In genomic region chr4:182776376-182777058, GRCh38 we compare ENCODE assay signal across 14 cellular contexts.
DNase-seq lines count a peak whose midpoint lies in the region; ATAC-seq and TF ChIP-seq lines count a peak whose summit lies in the region.
"Had no signal": no experiment of that assay in that cellular context is flagged by ENCODE, and none has a peak within 500 bp of the region (broad histone marks: within the 10 kb centered on the region; RNA-seq: fewer than 3 reads in every experiment).

No MANE protein-coding gene starts in this region.

- no peaks in the 10 kb centered on the region for H3K9me3 ChIP-seq in IMR-90 (ENCODE audit: control insufficient read depth, insufficient read depth, low read length)
- H3K9me3 ChIP-seq in fibroblast of lung (ENCODE audit: control insufficient read depth, insufficient read depth, low read depth, low read length): no peaks in the 10 kb centered on the region

- H3K56ac ChIP-seq in IMR-90 (ENCODE audit: extremely low read depth, insufficient read depth, low read length): no peak overlapping the region

- no peaks in the 10 kb centered on the region; the same call in 1 of the 2 replicates for H3K9me1 ChIP-seq in IMR-90 (ENCODE audit: insufficient read depth, low read length)

- WGBS in IMR-90 (ENCODE audit: extremely low coverage in 2 of 2, insufficient read length in 1 of 2), 2 experiments: no CpG with 5 or more reads among the region's 5 CpGs

- H3K79me1 ChIP-seq in IMR-90 (ENCODE audit: low read depth in 1 of 2, low read length in 2 of 2): no peaks in the 10 kb centered on the region

- CTCF ChIA-PET in IMR-90 (lab: Yijun Ruan, JAX): no interaction called here

- no peak overlapping the region for H3K18ac ChIP-seq in IMR-90 (ENCODE audit: low read depth, low read length)

- H2BK20ac ChIP-seq in IMR-90 (ENCODE audit: low read depth, low read length): no peak overlapping the region

- H2AFZ ChIP-seq in IMR-90 (replicated peaks; ENCODE audit: low read length, poor library complexity) (no peak overlapping the region), fibroblast of lung (ENCODE audit: low read length) (no peak overlapping the region)
- H2AFZ ChIP-seq: PC-9 had no signal

- intact Hi-C loops in IMR-90 (cut with micrococcal nuclease) (no loop called here), posterior vena cava (cut with DNase I) (no loop called here)

- no peak overlapping the region for H2AK5ac ChIP-seq in IMR-90 (ENCODE audit: low read depth, low read length)

- no peak overlapping the region for H3K4ac ChIP-seq in IMR-90 (ENCODE audit: low read depth, low read length)

- H3K4me1 ChIP-seq in IMR-90 (ENCODE audit: control insufficient read depth, insufficient read depth, low read length): no peaks in the 10 kb centered on the region
- H3K4me1 ChIP-seq in fibroblast of lung (ENCODE audit: control insufficient read depth, extremely low read depth, insufficient read depth, low read length): no peaks in the 10 kb centered on the region

- no peaks in the 10 kb centered on the region for H3K79me2 ChIP-seq in fibroblast of lung (ENCODE audit: control insufficient read depth, insufficient read depth, low read length)

- dilution Hi-C loops in IMR-90 (cut with HindIII; ENCODE audit: low sequenced_read_pairs, unreplicated experiment): no loop called here

- TF ChIP-seq CTCF in IMR-90 (conservative IDR thresholded peaks at IDR 0.05; ENCODE audit: low read depth, low read length): no peak
- TF ChIP-seq CTCF in fibroblast of lung (conservative IDR thresholded peaks at IDR 0.05 in 1 of 2, IDR thresholded peaks at IDR 0.05 in 1 of 2; ENCODE audit: low read depth in 1 of 2, low read length in 2 of 2): no peak

- 0 out of 2 replicates have a peak, but pooled peaks have one; percentile 37 for ATAC-seq in IMR-90 (ENCODE audit: low read depth)
- ATAC-seq: HCT116 had no signal

- no peak overlapping the region for H3K23ac ChIP-seq in IMR-90 (ENCODE audit: low read depth, low read length)

- BruUV-seq in IMR-90 (replicated peaks; lab: Mats Ljungman, UMichigan): no TSS peak

- H2BK15ac ChIP-seq in IMR-90 (ENCODE audit: low read depth, low read length): no peak overlapping the region

- TF ChIP-seq RAD21 in IMR-90 (IDR thresholded peaks at IDR 0.05; ENCODE audit: low read length): no peak

- H4K91ac ChIP-seq in IMR-90 (ENCODE audit: insufficient read depth, low read depth, low read length): no peak overlapping the region

- no peak overlapping the region for H2BK5ac ChIP-seq in IMR-90 (ENCODE audit: low read depth, low read length, poor library complexity, severe bottlenecking)

- no peak overlapping the region for H3K14ac ChIP-seq in IMR-90 (replicated peaks; ENCODE audit: low read depth, low read length)

- POLR2A ChIA-PET in IMR-90 (lab: Charles Lee; ENCODE audit: unreplicated experiment): interaction anchor here (0.5 kb wide), 1 partner anchor 64 kb away, joined by 3 read pairs; no protein-coding TSS in a partner anchor

- no peak overlapping the region for H2AK9ac ChIP-seq in IMR-90 (replicated peaks; ENCODE audit: low read depth, low read length, poor library complexity)

- no peak overlapping the region for H2BK120ac ChIP-seq in IMR-90 (ENCODE audit: low read depth, low read length)

- H3K27me3 ChIP-seq in IMR-90 (ENCODE audit: control insufficient read depth, insufficient read depth, low read length) (no peaks in the 10 kb centered on the region), fibroblast of lung (ENCODE audit: control insufficient read depth, insufficient read depth, low read length) (no peaks in the 10 kb centered on the region)

- H3K9ac ChIP-seq in IMR-90 (ENCODE audit: low read depth, low read length) (no peak overlapping the region), fibroblast of lung (ENCODE audit: insufficient read depth, low read length) (no peak overlapping the region)

- H4K5ac ChIP-seq in IMR-90 (ENCODE audit: low read depth, low read length): no peak overlapping the region

- no peak for TF ChIP-seq POLR2A in IMR-90 (IDR thresholded peaks at IDR 0.05; ENCODE audit: low read depth, low read length)

- no peaks in the 10 kb centered on the region for H4K20me1 ChIP-seq in IMR-90 (ENCODE audit: insufficient read depth, low read length)
- H4K20me1 ChIP-seq in fibroblast of lung (ENCODE audit: control insufficient read depth, extremely low read depth, insufficient read depth, low read length): no peaks in the 10 kb centered on the region

- H3K4me3 ChIP-seq in IMR-90 (ENCODE audit: insufficient read depth, low read depth, low read length) (no peak overlapping the region), fibroblast of lung (replicated peaks in 1 of 4; ENCODE audit: control extremely low read depth in 1 of 4, insufficient read depth in 1 of 4, low read depth in 3 of 4, low read length in 4 of 4) (no peak overlapping the region)
- H3K4me3 ChIP-seq: PC-9 had no signal

- H3K4me2 ChIP-seq in IMR-90 (ENCODE audit: low read depth, low read length): no peak overlapping the region
- no peak overlapping the region for H3K4me2 ChIP-seq in fibroblast of lung (ENCODE audit: extremely low read depth, insufficient read depth, low read length)
- H3K4me2 ChIP-seq: PC-9 had no signal

- DNase-seq in IMR-90 (peak; percentile 64), amniotic epithelial cell (ENCODE audit: low read depth) (peak; percentile 29), fibroblast of lung (ENCODE audit: low read depth in 2 of 2) (peak; percentile 39 to 52), mucosa of gallbladder (ENCODE audit: low spot score) (no peak), medulla oblongata (ENCODE audit: extremely low spot score) (no peak), posterior vena cava (ENCODE audit: low spot score) (no peak), C1 segment of cervical spinal cord (lab: John Stamatoyannopoulos, UW) (no peak)
- DNase-seq: DMS53, NCI-H1436 treated with DMSO at 0.1 percent for 48 hours, NCI-H446 treated with DMSO at 0.1 percent for 48 hours, NCI-H774, PC-9 had no signal

- H4K8ac ChIP-seq in IMR-90 (ENCODE audit: low read depth in 2 of 2, low read length in 2 of 2): no peak overlapping the region

- in situ Hi-C loops in IMR-90 (cut with MboI; ENCODE audit: low sequenced_read_pairs): no loop called here

- peaks cover 4% of the 10 kb centered on the region for H3K36me3 ChIP-seq in IMR-90 (ENCODE audit: control insufficient read depth, insufficient read depth, low read length)
- no peaks in the 10 kb centered on the region for H3K36me3 ChIP-seq in fibroblast of lung (ENCODE audit: control insufficient read depth, insufficient read depth, low read length)

- H3K27ac ChIP-seq in IMR-90 (ENCODE audit: insufficient read depth, low read length) (no peak overlapping the region), fibroblast of lung (ENCODE audit: insufficient read depth, low read length) (no peak overlapping the region)
- H3K27ac ChIP-seq: C4-2B, PC-9 had no signal

TF ChIP-seq in IMR-90, 13 proteins besides CTCF, POLR2A, EP300 and RAD21:
- TF ChIP-seq FOS (IDR thresholded peaks at IDR 0.05; ENCODE audit: low read depth, low read length) (no peak), CHD1 (IDR thresholded peaks at IDR 0.05; ENCODE audit: low read depth, low read length) (no peak), RFX5 (IDR thresholded peaks at IDR 0.05; ENCODE audit: low read depth, low read length) (no peak), USF2 (IDR thresholded peaks at IDR 0.05; ENCODE audit: low read depth, low read length) (no peak), ELK1 (IDR thresholded peaks at IDR 0.05; ENCODE audit: borderline replicate concordance, low read depth, low read length) (no peak)

Comparison
In these comparisons a context has a peak if more than half of its experiments do, and no peak if none do; other contexts are left out.
1. DNase-seq: peak in IMR-90 (single experiment), amniotic epithelial cell (single experiment) and fibroblast of lung (2 of 2); none in mucosa of gallbladder (single experiment), medulla oblongata (single experiment), posterior vena cava (single experiment) and C1 segment of cervical spinal cord (0 of 14).